ENCODE assay signal across 13 cellular contexts in the genomic region with DNA sequence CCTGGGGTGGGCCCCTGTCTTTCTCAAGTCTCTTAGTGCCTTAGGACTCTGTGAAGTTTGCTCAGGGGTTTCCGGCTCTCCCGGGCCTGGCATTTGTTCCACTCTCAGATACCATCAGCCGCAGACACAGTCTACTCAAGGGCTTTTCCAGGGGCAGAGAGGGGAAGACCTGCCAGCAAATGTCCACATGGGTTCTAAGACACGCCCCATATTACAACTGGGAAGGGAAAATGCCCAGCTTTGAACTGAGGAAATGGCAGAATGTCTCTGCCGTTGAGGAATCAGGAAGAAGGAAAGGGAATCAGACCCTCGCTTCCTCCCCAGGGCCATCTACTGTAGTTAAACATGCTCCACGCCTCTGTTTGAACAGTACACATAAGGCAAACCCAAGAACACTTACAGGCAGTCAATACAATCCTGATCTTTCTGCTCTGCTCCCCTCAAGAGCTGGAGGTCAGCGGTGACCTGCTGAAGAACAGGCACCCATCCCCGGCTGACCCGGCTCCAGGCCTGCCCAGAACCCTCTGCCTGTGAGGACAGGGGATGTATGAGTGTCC. TPM values are rescaled to one million over a fixed set of nuclear protein-coding genes. Genes with fewer than 3 reads are reported as not detected.
DNase-seq lines count a peak whose midpoint lies in the region; ATAC-seq, FAIRE-seq and TF ChIP-seq lines count a peak whose summit lies in the region.
"Had no signal": no experiment of that assay in that cellular context is flagged by ENCODE, and none has a peak within 500 bp of the region (broad histone marks: within the 10 kb centered on the region; RNA-seq: fewer than 3 reads in every experiment).

No MANE protein-coding gene starts in this region.

- TF ChIP-seq CTCF in endothelial cell of umbilical vein (IDR thresholded peaks at IDR 0.05; ENCODE audit: extremely low read depth in 1 of 2, insufficient read depth in 1 of 2, low read depth in 1 of 2, low read length in 2 of 2) (no peak), type B pancreatic cell (conservative IDR thresholded peaks at IDR 0.05) (no peak)

- H3K4me1 Mint-ChIP-seq in type B pancreatic cell (ENCODE audit: unreplicated experiment): peaks cover 60% of the 10 kb centered on the region

- no peak overlapping the region for H3K9ac ChIP-seq in endothelial cell of umbilical vein (replicated peaks; ENCODE audit: extremely low read depth, insufficient read depth, low read length)
- H3K9ac ChIP-seq in mucosa of rectum (ENCODE audit: low read depth in 1 of 2, low read length in 2 of 2): peak overlapping the region; percentile 32 to 51
- H3K9ac ChIP-seq: neural progenitor cell had no signal

- H3K27ac Mint-ChIP-seq in type B pancreatic cell: peak overlapping the region; percentile 75
- H3K27ac Mint-ChIP-seq: neural progenitor cell had no signal

- no peak for TF ChIP-seq POLR2A in endothelial cell of umbilical vein (IDR thresholded peaks at IDR 0.05; ENCODE audit: low read depth, low read length)

- H4K20me1 ChIP-seq in endothelial cell of umbilical vein (replicated peaks; ENCODE audit: control insufficient read depth, extremely low read depth, insufficient read depth, low read length): no peaks in the 10 kb centered on the region

- H3K4me3 Mint-ChIP-seq in type B pancreatic cell: peak overlapping the region; percentile 17
- H3K4me3 Mint-ChIP-seq: neural progenitor cell had no signal

- H3K36me3 ChIP-seq in endothelial cell of umbilical vein (ENCODE audit: control insufficient read depth in 2 of 2, extremely low read depth in 1 of 2, insufficient read depth in 2 of 2, low read length in 2 of 2) (no peaks in the 10 kb centered on the region), mucosa of rectum (ENCODE audit: control insufficient read depth in 2 of 2, insufficient read depth in 2 of 2, low read length in 2 of 2) (no peaks in the 10 kb centered on the region), aorta (ENCODE audit: control insufficient read depth in 1 of 2, insufficient read depth in 2 of 2, low read length in 1 of 2) (no peaks in the 10 kb centered on the region)
- H3K36me3 ChIP-seq: neural progenitor cell had no signal

- no peaks in the 10 kb centered on the region for H3K9me3 Mint-ChIP-seq in type B pancreatic cell
- H3K9me3 Mint-ChIP-seq: neural progenitor cell had no signal

- ATAC-seq in aorta (ENCODE audit: low FRiP score): no peak

- H3K36me3 Mint-ChIP-seq in type B pancreatic cell: no peaks in the 10 kb centered on the region
- H3K36me3 Mint-ChIP-seq: neural progenitor cell had no signal

- CTCF ChIA-PET in endothelial cell of umbilical vein (lab: Charles Lee): interaction anchor here (1.0 to 1.8 kb wide), 2 partner anchors 14 to 24 kb away, joined by 3 to 5 read pairs; no protein-coding TSS in a partner anchor

- no peaks in the 10 kb centered on the region for H3K9me1 ChIP-seq in endothelial cell of umbilical vein (replicated peaks; ENCODE audit: control insufficient read depth, extremely low read depth, insufficient read depth, low read length)

- DNase-seq in SIG-M5 treated with dmso at 0.1 percent for 504 hours (lab: John Stamatoyannopoulos, UW; ENCODE audit: unreplicated experiment) (peak; percentile 33), SIG-M5 (lab: John Stamatoyannopoulos, UW) (no peak), endothelial cell of umbilical vein (ENCODE audit: low read depth, low spot score) (peak; percentile 73), type B pancreatic cell (ENCODE audit: extremely low spot score, unreplicated experiment) (no peak), aorta (no peak), AML-193 (lab: John Stamatoyannopoulos, UW) (no peak)
- no peak for DNase-seq in stimulated activated naive CD4-positive, alpha-beta T cell treated with Interleukin-2 at 50 U/mL for 16 hours (lab: John Stamatoyannopoulos, UW)
- DNase-seq: stimulated activated CD4-positive, alpha-beta T cell treated with anti-CD3 and anti-CD28 coated beads, Interleukin-2, amount 100 ng/mL, for 24 hours; stimulated activated naive CD4-positive, alpha-beta T cell had no signal

- no peaks in the 10 kb centered on the region for H3K27me3 Mint-ChIP-seq in type B pancreatic cell

- H3K4me3 ChIP-seq in endothelial cell of umbilical vein (replicated peaks in 1 of 3; ENCODE audit: insufficient read depth in 1 of 3, low read depth in 1 of 3, low read length in 3 of 3) (no peak overlapping the region), mucosa of rectum (ENCODE audit: low read length in 2 of 2) (peak overlapping the region; percentile 10 to 43), aorta (ENCODE audit: low read length in 2 of 2) (no peak overlapping the region)
- H3K4me3 ChIP-seq: GM12878, neural progenitor cell had no signal

- POLR2A ChIA-PET in endothelial cell of umbilical vein (lab: Charles Lee): no interaction called here

- peak overlapping the region; percentile 69 for H2AFZ ChIP-seq in endothelial cell of umbilical vein (ENCODE audit: low read depth, low read length)
- H2AFZ ChIP-seq: neural progenitor cell had no signal

- no peaks in the 10 kb centered on the region for H3K79me2 ChIP-seq in endothelial cell of umbilical vein (ENCODE audit: control insufficient read depth, insufficient read depth, low read length)

- WGBS in aorta, 2 donors: 74 to 78% methylated on average over 10 of the region's 10 CpGs

- dilution Hi-C loops in endothelial cell of umbilical vein (cut with MboI; ENCODE audit: extremely low pct_ligation_motif_present, low sequenced_read_pairs): no loop called here

- H3K27me3 ChIP-seq in endothelial cell of umbilical vein (ENCODE audit: control insufficient read depth in 2 of 2, insufficient read depth in 2 of 2, low read length in 2 of 2): no peaks in the 10 kb centered on the region
- H3K27me3 ChIP-seq in mucosa of rectum (ENCODE audit: control insufficient read depth in 2 of 2, insufficient read depth in 2 of 2, low read length in 2 of 2): no peaks in the 10 kb centered on the region
- H3K27me3 ChIP-seq in aorta (ENCODE audit: control insufficient read depth in 1 of 2, insufficient read depth in 2 of 2, low read length in 1 of 2): no peaks in the 10 kb centered on the region

- H3K4me2 ChIP-seq in endothelial cell of umbilical vein (ENCODE audit: insufficient read depth, low read length): peak overlapping the region; percentile 30
- H3K4me2 ChIP-seq: neural progenitor cell had no signal

- H3K27ac ChIP-seq in endothelial cell of umbilical vein (ENCODE audit: insufficient read depth, low read depth, low read length) (peak overlapping the region; percentile 18), mucosa of rectum (ENCODE audit: low read depth in 2 of 2, low read length in 2 of 2) (peak overlapping the region; percentile 88 to 90), aorta (ENCODE audit: low read depth in 1 of 2, low read length in 2 of 2) (no peak overlapping the region)
- H3K27ac ChIP-seq: 22Rv1, neural progenitor cell had no signal

- intact Hi-C loops in endothelial cell of umbilical vein (cut with micrococcal nuclease) (no loop called here), aorta (cut with DNase I) (no loop called here)

- H3K9me3 ChIP-seq in endothelial cell of umbilical vein (replicated peaks; ENCODE audit: control insufficient read depth, insufficient read depth, low read length) (no peaks in the 10 kb centered on the region), mucosa of rectum (ENCODE audit: control insufficient read depth in 2 of 2, low read length in 2 of 2) (no peaks in the 10 kb centered on the region), aorta (ENCODE audit: control insufficient read depth, low read length) (no peaks in the 10 kb centered on the region)

- no TSS peak for BruUV-seq in endothelial cell of umbilical vein (replicated peaks; lab: Mats Ljungman, UMichigan)

- peak; percentile 80 for FAIRE-seq in endothelial cell of umbilical vein (lab: Jason Lieb, UNC)
- FAIRE-seq: GM12878 had no signal

- peaks cover 29% of the 10 kb centered on the region for H3K4me1 ChIP-seq in endothelial cell of umbilical vein (ENCODE audit: control insufficient read depth, extremely low read depth, insufficient read depth, low read length)
- H3K4me1 ChIP-seq in mucosa of rectum (ENCODE audit: control insufficient read depth in 2 of 2, insufficient read depth in 2 of 2, low read length in 2 of 2): peaks cover 68 to 69% of the 10 kb centered on the region in 2 donors
- no peaks in the 10 kb centered on the region for H3K4me1 ChIP-seq in aorta (ENCODE audit: control insufficient read depth in 1 of 2, insufficient read depth in 2 of 2, low read length in 2 of 2)

TF ChIP-seq in endothelial cell of umbilical vein, 7 proteins besides CTCF, POLR2A, EP300 and RAD21 (continues in another document):
- TF ChIP-seq, protein P1, sequence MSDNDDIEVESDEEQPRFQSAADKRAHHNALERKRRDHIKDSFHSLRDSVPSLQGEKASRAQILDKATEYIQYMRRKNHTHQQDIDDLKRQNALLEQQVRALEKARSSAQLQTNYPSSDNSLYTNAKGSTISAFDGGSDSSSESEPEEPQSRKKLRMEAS (IDR thresholded peaks at IDR 0.05; ENCODE audit: insufficient read depth, insufficient read length): no peak
- TF ChIP-seq EZH2 (IDR thresholded peaks at IDR 0.05; ENCODE audit: borderline replicate concordance, low read depth, low read length, severe bottlenecking): no peak
- TF ChIP-seq GATA2 (IDR thresholded peaks at IDR 0.05; ENCODE audit: insufficient read depth, insufficient read length, low read depth, low read length): peak; percentile 22

RNA-seq across cellular contexts. Expression of a gene that starts 7.9 kb away (rescaled TPM):
- 17.8 and 22.2 TPM in 2 replicates for total RNA-seq in endothelial cell of umbilical vein
- 6.5 and 7.5 TPM in 2 replicates for polyA plus RNA-seq in endothelial cell of umbilical vein
- 8.3 and 10.0 TPM in 2 replicates for polyA plus RNA-seq in endothelial cell of umbilical vein (2011; cell fraction: cytosol; rRNA removed)
- 8.3 and 9.3 TPM in 2 replicates for polyA plus RNA-seq in endothelial cell of umbilical vein (2011; cell fraction: nucleus; rRNA removed)
- 9.1 and 9.5 TPM in 2 replicates for polyA plus RNA-seq in endothelial cell of umbilical vein (2012)
- polyA minus RNA-seq in endothelial cell of umbilical vein: 13.6 and 14.0 TPM in 2 replicates
- 29.1 TPM for polyA minus RNA-seq in endothelial cell of umbilical vein (2011; cell fraction: cytosol; rRNA and poly(A)+ RNA removed)
- polyA minus RNA-seq in endothelial cell of umbilical vein (2011; cell fraction: nucleus; rRNA and poly(A)+ RNA removed): 4.2 and 5.7 TPM in 2 replicates
- total RNA-seq in type B pancreatic cell (ENCODE audit: low replicate concordance): 49.1 and 83.8 TPM in 2 replicates
- 1 to 10 TPM; 6.4 to 7.6 TPM for total RNA-seq in aorta
- 1 to 10 TPM; 1.2 to 8.1 TPM for polyA plus RNA-seq in aorta

RNA-seq across cellular contexts. Expression of a gene that starts 48.8 kb away (rescaled TPM):
- 2.0 and 2.1 TPM in 2 replicates for total RNA-seq in endothelial cell of umbilical vein
- polyA plus RNA-seq in endothelial cell of umbilical vein: 1.3 TPM in 2 replicates
- 0.63 and 0.96 TPM in 2 replicates for polyA plus RNA-seq in endothelial cell of umbilical vein (2011; cell fraction: cytosol; rRNA removed)
- polyA plus RNA-seq in endothelial cell of umbilical vein (2011; cell fraction: nucleus; rRNA removed): 0.99 and 1.3 TPM in 2 replicates
- polyA plus RNA-seq in endothelial cell of umbilical vein (2012): 1.3 and 2.9 TPM in 2 replicates
- 0.96 and 1.5 TPM in 2 replicates for polyA minus RNA-seq in endothelial cell of umbilical vein
- not detected for polyA minus RNA-seq in endothelial cell of umbilical vein (2011; cell fraction: cytosol; rRNA and poly(A)+ RNA removed)
- 1.2 and 2.0 TPM in 2 replicates for polyA minus RNA-seq in endothelial cell of umbilical vein (2011; cell fraction: nucleus; rRNA and poly(A)+ RNA removed)
- total RNA-seq in type B pancreatic cell (ENCODE audit: low replicate concordance): 0.19 and 1.4 TPM in 2 replicates
- 1 to 10 TPM; 2.5 to 7.7 TPM for total RNA-seq in aorta
- polyA plus RNA-seq in aorta: under 1 TPM; 0.51 to 0.63 TPM
- total RNA-seq: GM12878 had no signal

Comparison
In these comparisons a context has a peak if more than half of its experiments do, and no peak if none do; other contexts are left out.
1. DNase-seq: peak in SIG-M5 treated with dmso at 0.1 percent for 504 hours (single experiment) and endothelial cell of umbilical vein (single experiment); none in SIG-M5 (single experiment), type B pancreatic cell (single experiment), stimulated activated naive CD4-positive, alpha-beta T cell treated with Interleukin-2 at 50 U/mL for 16 hours (single experiment), aorta (0 of 2) and AML-193 (0 of 2).
2. H3K27ac ChIP-seq: peak in endothelial cell of umbilical vein (single experiment) and mucosa of rectum (2 of 2); none in aorta (0 of 2).
3. H3K4me3 ChIP-seq: peak in mucosa of rectum (2 of 2); none in endothelial cell of umbilical vein (0 of 3) and aorta (0 of 2).